12 cellular contexts compared by ENCODE assay signal in genomic region chr2:102106133-102106556, GRCh38. TPM values are rescaled to one million over a fixed set of nuclear protein-coding genes. Genes with fewer than 3 reads are reported as not detected.
DNase-seq lines count a peak whose midpoint lies in the region; ATAC-seq, FAIRE-seq and TF ChIP-seq lines count a peak whose summit lies in the region.
"Had no signal": no experiment of that assay in that cellular context is flagged by ENCODE, and none has a peak within 500 bp of the region (broad histone marks: within the 10 kb centered on the region; RNA-seq: fewer than 3 reads in every experiment).

No MANE protein-coding gene starts in this region.

- H3K4me1 ChIP-seq in GM12878 (ENCODE audit: control insufficient read depth, insufficient read depth, low read length) = peaks cover 4% of the 10 kb centered on the region; the same call in 1 of the 2 replicates
- H3K4me1 ChIP-seq in kidney (ENCODE audit: control insufficient read depth in 1 of 2, insufficient read depth in 1 of 2, low read depth in 1 of 2, low read length in 2 of 2) = peaks cover 10 to 16% of the 10 kb centered on the region in 2 donors
- H3K4me1 ChIP-seq in thyroid gland = peaks cover 42 to 64% of the 10 kb centered on the region in 2 donors
- H3K4me1 ChIP-seq in BE2C = no peaks in the 10 kb centered on the region

- H3K4me1 Mint-ChIP-seq in activated CD4-positive, alpha-beta T cell treated with anti-CD3 and anti-CD28 coated beads for 36 hours = peaks cover 57% of the 10 kb centered on the region

- FAIRE-seq in GM12878 (lab: Jason Lieb, UNC) = no peak
- peak; percentile 82 for FAIRE-seq in kidney (lab: Jason Lieb, UNC)

- H3K27ac ChIP-seq in GM12878 (ENCODE audit: control insufficient read depth, insufficient read depth) = no peak overlapping the region
- peak overlapping the region in 1 of 2 donors; percentile 73 for H3K27ac ChIP-seq in kidney (ENCODE audit: low read depth in 2 of 2, low read length in 2 of 2)
- peak overlapping the region; percentile 79 to 85 (median 80) for H3K27ac ChIP-seq in thyroid gland
- H3K27ac ChIP-seq: SJSA1 had no signal

- TF ChIP-seq CTCF in GM12878 (IDR thresholded peaks at IDR 0.05 in 2 of 3, conservative IDR thresholded peaks at IDR 0.05 in 1 of 3; ENCODE audit: control insufficient read depth in 2 of 3, extremely low read depth in 1 of 3, insufficient read depth in 1 of 3, low read depth in 3 of 3, low read length in 3 of 3) (no peak), kidney (IDR thresholded peaks at IDR 0.05; ENCODE audit: borderline replicate concordance, extremely low read depth, insufficient read depth) (no peak), thyroid gland (IDR thresholded peaks at IDR 0.05) (no peak), BE2C (IDR thresholded peaks at IDR 0.05; ENCODE audit: low read depth, low read length) (no peak)

- no peaks in the 10 kb centered on the region for H3K79me2 ChIP-seq in GM12878 (ENCODE audit: control insufficient read depth, insufficient read depth, low read length)

- H3K9ac ChIP-seq in GM12878 (ENCODE audit: control insufficient read depth, insufficient read depth, low read length) (no peak overlapping the region), kidney (ENCODE audit: low read length in 2 of 2) (no peak overlapping the region)

- in situ Hi-C loops in GM12878 (cut with MboI) = no loop called here

- intact Hi-C loops in activated CD4-positive, alpha-beta T cell treated with anti-CD3 and anti-CD28 coated beads for 36 hours (cut with DNase I, micrococcal nuclease) = loop anchor here in 1 of 2 experiments (10.0 kb wide), 1 partner anchor 329 kb away; no protein-coding TSS in a partner anchor
- intact Hi-C loops in GM12878 (cut with micrococcal nuclease; ENCODE audit: unreplicated experiment) (no loop called here), kidney (cut with DNase I) (no loop called here), thyroid gland (cut with DNase I) (no loop called here)

- 37% methylated on average over 5 of the region's 5 CpGs for WGBS in GM12878 (ENCODE audit: insufficient coverage, insufficient replicate concordance, low lambda C conversion rate, missing lambda C conversion rate)
- 24 to 33% methylated on average over 5 of the region's 5 CpGs for WGBS in thyroid gland, 2 donors

- H3K4me3 ChIP-seq in GM12878 (no peak overlapping the region), kidney (ENCODE audit: low read length in 2 of 2) (peak overlapping the region; percentile 8 to 50), thyroid gland (replicated peaks in 1 of 3) (no peak overlapping the region), BE2C (ENCODE audit: low read depth, low read length) (no peak overlapping the region)
- H3K4me3 ChIP-seq: SJSA1 had no signal

- H3K4me2 ChIP-seq in GM12878 (ENCODE audit: control insufficient read depth, insufficient read depth) = no peak overlapping the region

- no peak for TF ChIP-seq EP300 in GM12878 (IDR thresholded peaks at IDR 0.05; ENCODE audit: borderline replicate concordance in 1 of 2, control insufficient read depth in 1 of 2, low read depth in 2 of 2, low read length in 2 of 2)

- no peaks in the 10 kb centered on the region; the same call in 2 of the 3 replicates for H3K9me3 ChIP-seq in GM12878 (replicated peaks; ENCODE audit: control insufficient read depth, insufficient read depth, low read length)
- no peaks in the 10 kb centered on the region for H3K9me3 ChIP-seq in kidney (ENCODE audit: control insufficient read depth in 1 of 2, low read length in 2 of 2)
- H3K9me3 ChIP-seq in thyroid gland = no peaks in the 10 kb centered on the region
- H3K9me3 ChIP-seq in BE2C = no peaks in the 10 kb centered on the region
- H3K9me3 ChIP-seq: SJSA1 had no signal

- peak overlapping the region; percentile 73 for H3K27ac Mint-ChIP-seq in activated CD4-positive, alpha-beta T cell treated with anti-CD3 and anti-CD28 coated beads for 36 hours
- H3K27ac Mint-ChIP-seq: memory B cell; stimulated activated memory B cell treated with anti-CD40 and anti-IgM and Interleukin-4, amounts not matched to agents 10 μg/mL and 1 μg/mL and 100 μg/mL, for 72 hours had no signal

- TF ChIP-seq RAD21 in GM12878 (IDR thresholded peaks at IDR 0.05; ENCODE audit: insufficient read depth, low read depth, low read length) = no peak

- CTCF ChIA-PET in activated CD4-positive, alpha-beta T cell treated with anti-CD3 and anti-CD28 coated beads for 36 hours (lab: Charles Lee) = interaction anchor here (0.7 to 3.2 kb wide), 7 partner anchors 22 to 133 kb away, joined by 3 to 9 read pairs (median 4); no protein-coding TSS in a partner anchor
- CTCF ChIA-PET in GM12878 (lab: Yijun Ruan, JAX) = interaction anchor here (0.6 to 3.9 kb wide), 14 partner anchors 8 to 330 kb away, joined by 3 to 31 read pairs (median 6); no protein-coding TSS in a partner anchor

- H3K36me3 ChIP-seq in GM12878 (ENCODE audit: control insufficient read depth in 2 of 2, insufficient read depth in 2 of 2, low read length in 1 of 2) (no peaks in the 10 kb centered on the region), kidney (ENCODE audit: control insufficient read depth in 1 of 2, insufficient read depth in 2 of 2, low read length in 2 of 2) (no peaks in the 10 kb centered on the region), thyroid gland (no peaks in the 10 kb centered on the region), BE2C (no peaks in the 10 kb centered on the region)
- H3K36me3 ChIP-seq: SJSA1 had no signal

- H2AFZ ChIP-seq in GM12878 (ENCODE audit: control insufficient read depth, low read depth, low read length) = no peak overlapping the region

- TF ChIP-seq POLR2A in GM12878 (IDR thresholded peaks at IDR 0.05; ENCODE audit: low read depth, low read length) (no peak), thyroid gland (IDR thresholded peaks at IDR 0.05) (no peak)

- BruUV-seq in GM12878 (replicated peaks; lab: Mats Ljungman, UMichigan) = no TSS peak

- POLR2A ChIA-PET in activated CD4-positive, alpha-beta T cell treated with anti-CD3 and anti-CD28 coated beads for 36 hours (lab: Charles Lee) = interaction anchor here (0.6 kb wide), 1 partner anchor 16 kb away, joined by 4 read pairs; no protein-coding TSS in a partner anchor
- POLR2A ChIA-PET in GM12878 (lab: Charles Lee) = interaction anchor here (0.9 to 3.9 kb wide), 10 partner anchors 10 to 133 kb away, joined by 3 to 35 read pairs (median 4); no protein-coding TSS in a partner anchor

- H3K27me3 Mint-ChIP-seq in activated CD4-positive, alpha-beta T cell treated with anti-CD3 and anti-CD28 coated beads for 36 hours = peaks cover 15% of the 10 kb centered on the region

- SMC1A ChIA-PET in GM12878 (lab: Charles Lee; ENCODE audit: uncharacterized antibody, unreplicated experiment) = interaction anchor here (0.8 to 4.2 kb wide), 32 partner anchors 8 to 327 kb away, joined by 3 to 80 read pairs (median 4); no protein-coding TSS in a partner anchor

- no peaks in the 10 kb centered on the region for H4K20me1 ChIP-seq in GM12878 (ENCODE audit: control insufficient read depth, insufficient read depth)

- peak overlapping the region; percentile 80 for H3K4me3 Mint-ChIP-seq in activated CD4-positive, alpha-beta T cell treated with anti-CD3 and anti-CD28 coated beads for 36 hours
- H3K4me3 Mint-ChIP-seq: memory B cell; stimulated activated memory B cell treated with anti-CD40 and anti-IgM and Interleukin-4, amounts not matched to agents 10 μg/mL and 1 μg/mL and 100 μg/mL, for 72 hours had no signal

- H3K9me3 Mint-ChIP-seq in activated CD4-positive, alpha-beta T cell treated with anti-CD3 and anti-CD28 coated beads for 36 hours (ENCODE audit: low read depth) = peaks cover 7% of the 10 kb centered on the region
- H3K9me3 Mint-ChIP-seq: memory B cell had no signal

- ATAC-seq in activated CD4-positive, alpha-beta T cell treated with anti-CD3 and anti-CD28 coated beads for 36 hours = no peak
- ATAC-seq in GM12878 = peak; percentile 43
- ATAC-seq: stimulated activated memory B cell treated with anti-CD40 and anti-IgM and Interleukin-4, amounts not matched to agents 10 μg/mL and 1 μg/mL and 100 μg/mL, for 72 hours had no signal

- no peaks in the 10 kb centered on the region for H3K27me3 ChIP-seq in GM12878 (replicated peaks in 1 of 2; ENCODE audit: control insufficient read depth in 2 of 2, insufficient read depth in 2 of 2, low read length in 1 of 2)
- no peaks in the 10 kb centered on the region for H3K27me3 ChIP-seq in thyroid gland
- H3K27me3 ChIP-seq in BE2C = no peaks in the 10 kb centered on the region
- H3K27me3 ChIP-seq: SJSA1 had no signal

- RAD21 ChIA-PET in GM12878 (lab: Charles Lee; ENCODE audit: unreplicated experiment) = interaction anchor here (0.9 to 9.0 kb wide), 18 partner anchors 9 to 222 kb away, joined by 3 to 115 read pairs (median 10); no protein-coding TSS in a partner anchor

- H3K36me3 Mint-ChIP-seq in activated CD4-positive, alpha-beta T cell treated with anti-CD3 and anti-CD28 coated beads for 36 hours (ENCODE audit: low read depth) = peaks cover 24% of the 10 kb centered on the region
- H3K36me3 Mint-ChIP-seq: memory B cell; stimulated activated memory B cell treated with anti-CD40 and anti-IgM and Interleukin-4, amounts not matched to agents 10 μg/mL and 1 μg/mL and 100 μg/mL, for 72 hours had no signal

- DNase-seq in activated CD4-positive, alpha-beta T cell treated with anti-CD3 and anti-CD28 coated beads for 36 hours = no peak
- DNase-seq in activated CD4-positive, alpha-beta T cell treated with anti-CD3 and anti-CD28 coated beads, Interleukin-2, amount 50 U/mL, for 4 hours = no peak
- DNase-seq in GM12878 (ENCODE audit: low read depth, low spot score) = no peak
- DNase-seq in kidney = no peak
- peak; percentile 48 to 59 for DNase-seq in thyroid gland
- DNase-seq in BE2C = no peak
- no peak for DNase-seq in activated CD4-positive, alpha-beta T cell treated with anti-CD3 and anti-CD28 coated beads, Interleukin-2, amount 50 U/mL, for 48 hours
- no peak for DNase-seq in SKM-1 treated with dmso at 0.1 percent for 144 hours (lab: John Stamatoyannopoulos, UW; ENCODE audit: unreplicated experiment)
- DNase-seq: NCI-H510A had no signal

RNA-seq across cellular contexts. Expression of gene IL1R1, which starts 36.4 kb away (rescaled TPM):
- total RNA-seq in activated CD4-positive, alpha-beta T cell treated with anti-CD3 and anti-CD28 coated beads for 36 hours = 10 to 100 TPM; 20.8 to 21.8 TPM
- 1.5 and 1.8 TPM in 2 replicates for total RNA-seq in GM12878 (2013; cell fraction: nucleolus; rRNA removed)
- total RNA-seq in GM12878 (2014; rRNA removed) (0.17 and 0.33 TPM in 2 replicates), GM12878 (2014; rRNA removed; fragmentation: Illumina TruSeq; extraction: Trizol) (0.32 and 0.45 TPM in 2 replicates), GM12878 (2021) (0.61 and 1.1 TPM in 2 replicates), kidney (95.9 TPM), thyroid gland (100 to 1,000 TPM in 2 of 4 donors, 10 to 100 TPM in 2; 57.6 to 220 (median 103) TPM)
- 0.73 TPM for polyA plus RNA-seq in GM12878 (2011; ENCODE audit: low read depth)
- polyA plus RNA-seq in GM12878 (2011; rRNA removed) (13.2 and 19.9 TPM in 2 replicates), GM12878 (2014; fragmentation: Illumina TruSeq; extraction: Trizol) (0.81 and 0.86 TPM in 2 replicates), GM12878 (2014; fragmentation: Nextera tagmentation; extraction: Ambion mirVana) (under 1 TPM; 0.18 to 0.24 TPM), GM12878 (2014; rRNA removed) (0.32 and 0.42 TPM in 2 replicates), GM12878 (2016; fragmentation: Nextera tagmentation; extraction: Ambion mirVana) (under 1 TPM; 0.62 to 0.79 TPM), kidney (ENCODE audit: insufficient read depth, low read depth, low replicate concordance) (24.6 TPM)
- 8.8 and 10.2 TPM in 2 replicates for polyA plus RNA-seq in GM12878 (2011; cell fraction: cytosol; rRNA removed)
- 8.7 and 9.2 TPM in 2 replicates for polyA plus RNA-seq in GM12878 (2011; cell fraction: nucleus; rRNA removed)
- polyA plus RNA-seq in GM12878 (2012) = 0.88 and 1.3 TPM in 2 replicates
- 8.1 and 10.8 TPM in 2 replicates for polyA minus RNA-seq in GM12878 (2011; rRNA and poly(A)+ RNA removed)
- polyA minus RNA-seq in GM12878 (2011; cell fraction: cytosol; rRNA and poly(A)+ RNA removed) = 2.3 and 2.7 TPM in 2 replicates
- 4.6 and 5.2 TPM in 2 replicates for polyA minus RNA-seq in GM12878 (2011; cell fraction: nucleus; rRNA and poly(A)+ RNA removed)
- 0.26 TPM for polyA plus RNA-seq in BE2C (2012; ENCODE audit: insufficient read depth, insufficient read length, low read depth)

Comparison
In these comparisons a context has a peak if more than half of its experiments do, and no peak if none do; other contexts are left out.
1. DNase-seq: peak in thyroid gland (2 of 2); none in activated CD4-positive, alpha-beta T cell treated with anti-CD3 and anti-CD28 coated beads for 36 hours (single experiment), activated CD4-positive, alpha-beta T cell treated with anti-CD3 and anti-CD28 coated beads, Interleukin-2, amount 50 U/mL, for 4 hours (0 of 2), GM12878 (single experiment), kidney (single experiment), BE2C (single experiment), activated CD4-positive, alpha-beta T cell treated with anti-CD3 and anti-CD28 coated beads, Interleukin-2, amount 50 U/mL, for 48 hours (0 of 2) and SKM-1 treated with dmso at 0.1 percent for 144 hours (single experiment).
2. H3K4me3 ChIP-seq: peak in kidney (2 of 2); none in GM12878 (single experiment), thyroid gland (0 of 3) and BE2C (single experiment).
3. RNA of gene IL1R1, which starts 36.4 kb away (total RNA-seq): 57.6 to 220 TPM in thyroid gland, 95.9 TPM in kidney (single experiment) and 20.8 to 21.8 TPM in activated CD4-positive, alpha-beta T cell treated with anti-CD3 and anti-CD28 coated beads for 36 hours; 0.17 to 1.8 TPM in GM12878; every median in the first group is over 4 times any median in the second.